ENCODE assay signal across 9 cellular contexts in the genomic region with DNA sequence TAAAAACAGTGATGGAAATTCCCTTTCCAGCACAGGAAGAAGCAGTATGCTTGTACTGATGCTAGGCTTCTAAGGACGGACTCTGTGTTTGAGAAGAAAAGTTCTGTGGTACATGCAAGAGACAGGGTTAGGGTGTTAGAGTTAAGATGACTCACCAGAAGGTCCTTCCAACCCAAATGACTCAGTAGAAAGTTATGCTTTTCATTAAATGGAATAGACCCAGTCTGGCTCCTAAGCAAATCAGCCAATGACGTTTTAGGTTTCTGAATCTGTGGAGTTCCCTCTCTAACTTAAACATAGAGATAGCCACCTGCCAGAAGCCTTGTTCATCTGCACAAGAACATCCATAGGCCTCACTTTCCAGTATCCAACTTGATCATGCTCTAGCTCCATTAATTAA. TPM values are rescaled to one million over a fixed set of nuclear protein-coding genes. Genes with fewer than 3 reads are reported as not detected.
DNase-seq lines count a peak whose midpoint lies in the region; ATAC-seq, FAIRE-seq and TF ChIP-seq lines count a peak whose summit lies in the region.
"Had no signal": no experiment of that assay in that cellular context is flagged by ENCODE, and none has a peak within 500 bp of the region (broad histone marks: within the 10 kb centered on the region; RNA-seq: fewer than 3 reads in every experiment).

No MANE protein-coding gene starts in this region.

- H3K36me3 ChIP-seq in breast epithelium (no peaks in the 10 kb centered on the region), RWPE2 (ENCODE audit: low read depth) (peaks cover 70% of the 10 kb centered on the region)

- H3K27me3 ChIP-seq in breast epithelium (no peaks in the 10 kb centered on the region), RWPE2 (ENCODE audit: insufficient read depth, poor library complexity, severe bottlenecking) (no peaks in the 10 kb centered on the region)

- no peaks in the 10 kb centered on the region for H3K9me3 ChIP-seq in breast epithelium
- no peaks in the 10 kb centered on the region for H3K9me3 ChIP-seq in RWPE2 (ENCODE audit: severe bottlenecking)

- DNase-seq in MCF 10A (ENCODE audit: unreplicated experiment) (peak; percentile 93), breast epithelium (ENCODE audit: low spot score in 2 of 2) (no peak), RWPE2 (ENCODE audit: low spot score) (no peak), fibroblast of pulmonary artery (ENCODE audit: low read depth) (peak; percentile 95), type B pancreatic cell (ENCODE audit: extremely low spot score, unreplicated experiment) (no peak), frontal cortex (ENCODE audit: low spot score in 2 of 2) (no peak)
- no peak for DNase-seq in activated CD8-positive, alpha-beta memory T cell treated with anti-CD3 and anti-CD28 coated beads, Interleukin-2, amount 10 ng/mL, durations not matched to agents 7 days and 5 days

- CTCF ChIA-PET in MCF 10A (lab: Yijun Ruan, JAX) = interaction anchor here (0.5 to 3.0 kb wide), 8 partner anchors 10 to 1060 kb away, joined by 3 to 11 read pairs (median 4); no protein-coding TSS in a partner anchor
- CTCF ChIA-PET in activated CD8-positive, alpha-beta memory T cell treated with anti-CD3 and anti-CD28 coated beads, Interleukin-2, amount 10 ng/mL, durations not matched to agents 7 days and 5 days (lab: Charles Lee) = no interaction called here

- no peak for TF ChIP-seq CTCF in MCF 10A (IDR thresholded peaks at IDR 0.05; ENCODE audit: unreplicated experiment)
- TF ChIP-seq CTCF in breast epithelium (IDR thresholded peaks at IDR 0.05) = no peak
- TF ChIP-seq CTCF in RWPE2 (IDR thresholded peaks at IDR 0.05; ENCODE audit: poor library complexity, severe bottlenecking) = no peak
- TF ChIP-seq CTCF in fibroblast of pulmonary artery (IDR thresholded peaks at IDR 0.05; ENCODE audit: low read length, missing control alignments) = no peak
- TF ChIP-seq CTCF in type B pancreatic cell (conservative IDR thresholded peaks at IDR 0.05) = no peak

- no TSS peak for BruUV-seq in MCF 10A (replicated peaks; lab: Mats Ljungman, UMichigan)

- H3K4me1 Mint-ChIP-seq in MCF 10A (ENCODE audit: insufficient read depth, unreplicated experiment) (peaks cover 35% of the 10 kb centered on the region), type B pancreatic cell (ENCODE audit: unreplicated experiment) (peaks cover 5% of the 10 kb centered on the region)
- H3K4me1 Mint-ChIP-seq in activated CD8-positive, alpha-beta memory T cell treated with anti-CD3 and anti-CD28 coated beads, Interleukin-2, amount 10 ng/mL, durations not matched to agents 7 days and 5 days = peaks cover 22% of the 10 kb centered on the region

- H3K4me3 ChIP-seq in breast epithelium (no peak overlapping the region), RWPE2 (ENCODE audit: severe bottlenecking) (no peak overlapping the region), fibroblast of pulmonary artery (replicated peaks; ENCODE audit: low read depth, low read length) (no peak overlapping the region)

- FAIRE-seq in frontal cortex (lab: Jason Lieb, UNC) = no peak

- no peak for TF ChIP-seq POLR2A in breast epithelium (IDR thresholded peaks at IDR 0.05)

- H3K27ac Mint-ChIP-seq in MCF 10A (ENCODE audit: low read depth, unreplicated experiment) (no peak overlapping the region), type B pancreatic cell (no peak overlapping the region)
- H3K27ac Mint-ChIP-seq in activated CD8-positive, alpha-beta memory T cell treated with anti-CD3 and anti-CD28 coated beads, Interleukin-2, amount 10 ng/mL, durations not matched to agents 7 days and 5 days = no peak overlapping the region

- ATAC-seq in RWPE2 (ENCODE audit: low read depth) (peak; percentile 62), GM21367 (IDR thresholded peaks at IDR 0.05; ENCODE audit: unreplicated experiment) (no peak)
- ATAC-seq in activated CD8-positive, alpha-beta memory T cell treated with anti-CD3 and anti-CD28 coated beads, Interleukin-2, amount 10 ng/mL, durations not matched to agents 7 days and 5 days = no peak

- no peaks in the 10 kb centered on the region for H3K9me3 Mint-ChIP-seq in MCF 10A (ENCODE audit: unreplicated experiment)
- no peaks in the 10 kb centered on the region for H3K9me3 Mint-ChIP-seq in type B pancreatic cell
- H3K9me3 Mint-ChIP-seq in activated CD8-positive, alpha-beta memory T cell treated with anti-CD3 and anti-CD28 coated beads, Interleukin-2, amount 10 ng/mL, durations not matched to agents 7 days and 5 days (ENCODE audit: low read depth) = no peaks in the 10 kb centered on the region

- POLR2A ChIA-PET in MCF 10A (lab: Yijun Ruan, JAX) = interaction anchor here (0.6 to 2.8 kb wide), 9 partner anchors 15 to 224 kb away, joined by 3 to 15 read pairs (median 3); a partner anchor contains a TSS

- H3K27ac ChIP-seq in breast epithelium (peak overlapping the region in 1 of 2 donors; percentile 9), RWPE2 (ENCODE audit: poor library complexity, severe bottlenecking) (peak overlapping the region; percentile 96)
- H3K27ac ChIP-seq: C4-2B had no signal

- no peaks in the 10 kb centered on the region for H3K27me3 Mint-ChIP-seq in MCF 10A (ENCODE audit: insufficient read depth, unreplicated experiment)
- peaks cover 85% of the 10 kb centered on the region for H3K27me3 Mint-ChIP-seq in type B pancreatic cell
- H3K27me3 Mint-ChIP-seq in activated CD8-positive, alpha-beta memory T cell treated with anti-CD3 and anti-CD28 coated beads, Interleukin-2, amount 10 ng/mL, durations not matched to agents 7 days and 5 days = peaks cover 84% of the 10 kb centered on the region

- H3K4me1 ChIP-seq in breast epithelium (no peaks in the 10 kb centered on the region), RWPE2 (ENCODE audit: insufficient read depth, poor library complexity, severe bottlenecking) (peaks cover 25% of the 10 kb centered on the region)

- intact Hi-C loops in MCF 10A (cut with micrococcal nuclease) (loop anchor here (5.0 kb wide), 1 partner anchor 55 kb away; no protein-coding TSS in a partner anchor), breast epithelium (cut with DNase I; ENCODE audit: low total_unique reads) (no loop called here)

- H3K4me3 Mint-ChIP-seq in MCF 10A (ENCODE audit: unreplicated experiment) (no peak overlapping the region), type B pancreatic cell (peak overlapping the region; percentile 44)
- no peak overlapping the region for H3K4me3 Mint-ChIP-seq in activated CD8-positive, alpha-beta memory T cell treated with anti-CD3 and anti-CD28 coated beads, Interleukin-2, amount 10 ng/mL, durations not matched to agents 7 days and 5 days

- peaks cover 6% of the 10 kb centered on the region for H3K36me3 Mint-ChIP-seq in MCF 10A (ENCODE audit: insufficient read depth, unreplicated experiment)
- peaks cover 28% of the 10 kb centered on the region for H3K36me3 Mint-ChIP-seq in type B pancreatic cell
- no peaks in the 10 kb centered on the region for H3K36me3 Mint-ChIP-seq in activated CD8-positive, alpha-beta memory T cell treated with anti-CD3 and anti-CD28 coated beads, Interleukin-2, amount 10 ng/mL, durations not matched to agents 7 days and 5 days

RNA-seq across cellular contexts. Expression of a gene that starts 5.7 kb away (rescaled TPM):
- total RNA-seq in MCF 10A (2022) (3.8 and 5.4 TPM in 2 replicates), breast epithelium (1 to 10 TPM; 2.4 to 7.5 (median 2.9) TPM), type B pancreatic cell (ENCODE audit: low replicate concordance) (6.3 and 38.1 TPM in 2 replicates), frontal cortex (not detected)
- total RNA-seq in activated CD8-positive, alpha-beta memory T cell treated with anti-CD3 and anti-CD28 coated beads, Interleukin-2, amount 10 ng/mL, durations not matched to agents 7 days and 5 days = under 1 TPM in 1 of 2 experiments, not detected in 1; 0.35 TPM

Comparison
In these comparisons a context has a peak if more than half of its experiments do, and no peak if none do; other contexts are left out.
1. DNase-seq: peak in MCF 10A (single experiment) and fibroblast of pulmonary artery (single experiment); none in breast epithelium (0 of 2), RWPE2 (single experiment), type B pancreatic cell (single experiment), activated CD8-positive, alpha-beta memory T cell treated with anti-CD3 and anti-CD28 coated beads, Interleukin-2, amount 10 ng/mL, durations not matched to agents 7 days and 5 days (single experiment) and frontal cortex (0 of 2).